ENCODE assay signal across 15 cellular contexts in the genomic region with DNA sequence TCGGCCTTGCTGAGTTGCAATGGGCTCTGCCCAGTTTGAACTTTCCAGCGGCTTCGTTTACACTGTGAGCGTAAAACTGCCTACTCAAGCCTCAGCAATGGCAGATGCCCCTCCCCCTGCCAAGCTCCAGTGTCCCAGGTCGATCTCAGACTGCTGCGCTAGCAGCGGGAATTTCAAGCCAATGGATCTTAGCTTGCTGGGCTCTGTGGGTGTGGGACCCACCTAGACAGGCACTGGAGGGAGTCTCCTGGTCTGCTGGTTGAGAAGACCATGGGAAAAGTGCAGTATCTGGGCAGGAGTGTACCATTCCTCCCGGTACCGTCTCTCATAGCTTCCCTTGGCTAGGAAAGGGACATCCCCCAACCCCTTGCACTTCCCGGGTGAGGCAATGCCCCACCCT.
"Had no signal": no experiment of that assay in that cellular context is flagged by ENCODE, and none has a peak within 500 bp of the region (broad histone marks: within the 10 kb centered on the region; RNA-seq: fewer than 3 reads in every experiment).

No MANE protein-coding gene starts in this region.

- H3K4me1 Mint-ChIP-seq: activated B cell treated with CpG ODN at 0.5 μM for 24 hours; activated CD4-positive, alpha-beta T cell treated with anti-CD3 and anti-CD28 coated beads, Interleukin-2, amount 10 ng/mL, durations not matched to agents 24 days and 14 days; stimulated activated naive B cell treated with anti-CD40 and anti-IgM and Interleukin-4, amounts not matched to agents 10 μg/mL and 1 μg/mL and 100 μg/mL, for 72 hours had no signal

- H3K36me3 ChIP-seq: adrenal gland, esophagus squamous epithelium, lower lobe of right lung, upper lobe of left lung had no signal

- H3K27ac Mint-ChIP-seq: activated B cell treated with CpG ODN at 0.5 μM for 24 hours; activated CD4-positive, alpha-beta T cell treated with anti-CD3 and anti-CD28 coated beads, Interleukin-2, amount 10 ng/mL, durations not matched to agents 24 days and 14 days; stimulated activated naive B cell treated with anti-CD40 and anti-IgM and Interleukin-4, amounts not matched to agents 10 μg/mL and 1 μg/mL and 100 μg/mL, for 72 hours; T-helper 1 cell treated with Interleukin-12 subunit alpha and Interleukin-12 subunit beta and Interleukin-4 antibody, amounts not matched to agents 30 μg/mL and 1 μg/mL, for 36 hours had no signal

- H3K4me3 ChIP-seq: adrenal gland, esophagus squamous epithelium, lower lobe of right lung, upper lobe of left lung had no signal

- H3K9ac ChIP-seq: parathyroid adenoma had no signal

- H3K4me1 ChIP-seq: adrenal gland, esophagus squamous epithelium, lower lobe of right lung, parathyroid adenoma, upper lobe of left lung had no signal

- H3K9me3 Mint-ChIP-seq: activated CD4-positive, alpha-beta T cell treated with anti-CD3 and anti-CD28 coated beads, Interleukin-2, amount 10 ng/mL, durations not matched to agents 24 days and 14 days had no signal

- DNase-seq: activated B cell treated with CpG ODN at 0.5 μM for 24 hours; activated CD4-positive, alpha-beta T cell treated with anti-CD3 and anti-CD28 coated beads, Interleukin-2, amount 10 ng/mL, durations not matched to agents 24 days and 14 days; activated CD8-positive, alpha-beta memory T cell treated with anti-CD3 and anti-CD28 coated beads for 24 hours; activated naive CD4-positive, alpha-beta T cell treated with anti-CD3 and anti-CD28 coated beads, Interleukin-2, amount 50 U/mL, for 16 hours; adrenal gland; esophagus squamous epithelium; foreskin fibroblast; head of caudate nucleus; lower lobe of right lung; midbrain; stimulated activated CD4-positive, alpha-beta T cell treated with anti-CD3 and anti-CD28 coated beads, Interleukin-1b, Interleukin-23, amount 100 ng/mL, for 48 hours; stimulated activated naive B cell treated with anti-CD40 and anti-IgM and Interleukin-4, amounts not matched to agents 10 μg/mL and 1 μg/mL and 100 μg/mL, for 72 hours had no signal

- ATAC-seq: lower lobe of right lung; stimulated activated naive B cell treated with anti-CD40 and anti-IgM and Interleukin-4, amounts not matched to agents 10 μg/mL and 1 μg/mL and 100 μg/mL, for 72 hours had no signal

- H3K27me3 ChIP-seq: adrenal gland, upper lobe of left lung had no signal

- H3K4me3 Mint-ChIP-seq: activated B cell treated with CpG ODN at 0.5 μM for 24 hours; activated CD4-positive, alpha-beta T cell treated with anti-CD3 and anti-CD28 coated beads, Interleukin-2, amount 10 ng/mL, durations not matched to agents 24 days and 14 days; stimulated activated naive B cell treated with anti-CD40 and anti-IgM and Interleukin-4, amounts not matched to agents 10 μg/mL and 1 μg/mL and 100 μg/mL, for 72 hours; T-helper 1 cell treated with Interleukin-12 subunit alpha and Interleukin-12 subunit beta and Interleukin-4 antibody, amounts not matched to agents 30 μg/mL and 1 μg/mL, for 36 hours had no signal

- H3K27ac ChIP-seq: adrenal gland, esophagus squamous epithelium, lower lobe of right lung, parathyroid adenoma, upper lobe of left lung had no signal

- H3K27me3 Mint-ChIP-seq: activated CD4-positive, alpha-beta T cell treated with anti-CD3 and anti-CD28 coated beads, Interleukin-2, amount 10 ng/mL, durations not matched to agents 24 days and 14 days had no signal

- H3K9me3 ChIP-seq: adrenal gland, esophagus squamous epithelium had no signal
